ENCODE assay signal across 8 cellular contexts in the genomic region with DNA sequence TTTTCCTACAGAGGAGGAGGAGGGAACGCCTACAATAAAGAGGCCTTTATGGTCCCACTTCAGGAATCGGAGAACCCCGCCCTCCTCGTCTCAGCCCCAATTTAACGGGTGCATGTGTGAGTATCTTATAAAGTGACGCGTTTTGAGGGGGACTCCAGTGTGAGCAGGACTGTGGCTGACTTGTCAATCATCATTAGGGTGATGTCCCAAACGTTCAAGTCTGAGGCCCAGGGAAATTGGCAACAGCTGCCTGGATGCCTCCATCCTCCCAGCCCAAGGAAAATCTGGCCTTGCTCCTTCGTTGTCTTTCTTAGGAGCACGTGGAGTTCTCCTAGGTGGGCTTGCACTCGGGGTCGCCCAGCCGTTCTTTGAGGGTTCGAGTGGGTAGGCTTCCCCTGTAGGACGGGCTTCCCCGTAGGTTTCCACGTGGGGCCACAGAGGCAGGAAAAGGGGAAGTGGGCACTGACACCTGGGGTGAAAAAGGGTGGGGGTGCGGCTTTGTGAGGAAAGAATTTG. TPM values are rescaled to one million over a fixed set of nuclear protein-coding genes. Genes with fewer than 3 reads are reported as not detected.
DNase-seq lines count a peak whose midpoint lies in the region; ATAC-seq, FAIRE-seq and TF ChIP-seq lines count a peak whose summit lies in the region.

No MANE protein-coding gene starts in this region.

- ATAC-seq in A549 (peak in 1 of 2 experiments; percentile 16; a peak in 3 of 6 replicates), GM18517 (IDR thresholded peaks at IDR 0.05; ENCODE audit: unreplicated experiment) (peak; percentile 41), HG02973 (IDR thresholded peaks at IDR 0.05; ENCODE audit: unreplicated experiment) (peak; percentile 35)

- no peak for TF ChIP-seq EP300 in A549 (IDR thresholded peaks at IDR 0.05)

- H3K9me3 ChIP-seq in A549, result no peaks in the 10 kb centered on the region
- no peaks in the 10 kb centered on the region for H3K9me3 ChIP-seq in Peyer's patch
- H3K9me3 ChIP-seq in endodermal cell (ENCODE audit: control insufficient read depth, low read length), result no peaks in the 10 kb centered on the region

- WGBS in A549 (ENCODE audit: missing lambda C conversion rate), result 50% methylated on average over 18 of the region's 18 CpGs
- WGBS in endodermal cell (ENCODE audit: insufficient coverage in 1 of 2, insufficient read length in 1 of 2), 2 experiments, result 75 to 78% methylated on average over 11 to 17 of the region's 18 CpGs

- H3K27ac Mint-ChIP-seq in endodermal cell, result peak overlapping the region; percentile 96
- peak overlapping the region; percentile 99 for H3K27ac Mint-ChIP-seq in nephron progenitor cell

- H3K9me3 Mint-ChIP-seq in endodermal cell, result no peaks in the 10 kb centered on the region
- peaks cover 3% of the 10 kb centered on the region for H3K9me3 Mint-ChIP-seq in nephron progenitor cell

- H3K4me1 ChIP-seq in A549 (peaks cover 35% of the 10 kb centered on the region), Peyer's patch (peaks cover 0 to 22% (median 7%) of the 10 kb centered on the region in 4 donors), endodermal cell (ENCODE audit: control insufficient read depth, insufficient read depth, low read length) (no peaks in the 10 kb centered on the region)

- peak overlapping the region; percentile 83 for H3K4me2 ChIP-seq in A549

- no peak for DNase-seq in A549 (ENCODE audit: low read depth in 1 of 2, low spot score in 1 of 2)
- DNase-seq in Peyer's patch, result peak; percentile 72 to 82 (median 78)
- DNase-seq in endodermal cell, result no peak
- peak; percentile 19 for DNase-seq in nephron progenitor cell
- no peak for DNase-seq in stimulated activated CD4-positive, alpha-beta T cell treated with anti-CD3 and anti-CD28 coated beads, Interleukin-15, amount 100 ng/mL, for 24 hours
- DNase-seq in NCI-H2196 (lab: John Stamatoyannopoulos, UW; ENCODE audit: unreplicated experiment), result no peak

- H3K27ac ChIP-seq in A549 (peak overlapping the region; percentile 94 to 95), Peyer's patch (peak overlapping the region; percentile 99 to 100 (median 99)), endodermal cell (ENCODE audit: low read depth, low read length) (peak overlapping the region; percentile 93)

- H3K4me3 Mint-ChIP-seq in endodermal cell (peak overlapping the region; percentile 95), nephron progenitor cell (peak overlapping the region; percentile 78)

- TF ChIP-seq CTCF in A549 (IDR thresholded peaks at IDR 0.05) (no peak), Peyer's patch (IDR thresholded peaks at IDR 0.05) (no peak), endodermal cell (conservative IDR thresholded peaks at IDR 0.05) (no peak), nephron progenitor cell (IDR thresholded peaks at IDR 0.05) (no peak)

- H3K36me3 Mint-ChIP-seq in endodermal cell (ENCODE audit: low read depth) (peaks cover 13% of the 10 kb centered on the region), nephron progenitor cell (ENCODE audit: low read depth) (peaks cover 13% of the 10 kb centered on the region)

- peak overlapping the region; percentile 99 for H3K4me3 ChIP-seq in A549
- peak overlapping the region; percentile 80 to 99 (median 89) for H3K4me3 ChIP-seq in Peyer's patch
- peak overlapping the region; percentile 91 for H3K4me3 ChIP-seq in endodermal cell (ENCODE audit: low read length)

- no peak for TF ChIP-seq RAD21 in A549 (conservative IDR thresholded peaks at IDR 0.05 in 1 of 2, IDR thresholded peaks at IDR 0.05 in 1 of 2)

- CTCF ChIA-PET in A549 (lab: Yijun Ruan, JAX), result interaction anchor here (0.6 to 1.9 kb wide), 8 partner anchors 14 to 291 kb away, joined by 3 to 5 read pairs (median 3); no protein-coding TSS in a partner anchor

- H3K4me1 Mint-ChIP-seq in endodermal cell, result peaks cover 25% of the 10 kb centered on the region
- H3K4me1 Mint-ChIP-seq in nephron progenitor cell, result peaks cover 45% of the 10 kb centered on the region

- H3K27me3 Mint-ChIP-seq in endodermal cell (ENCODE audit: insufficient read depth) (no peaks in the 10 kb centered on the region), nephron progenitor cell (ENCODE audit: low read depth, poor library complexity) (peaks cover 26% of the 10 kb centered on the region)

- no peak for FAIRE-seq in A549 (lab: Jason Lieb, UNC)

- H3K27me3 ChIP-seq in Peyer's patch, result no peaks in the 10 kb centered on the region
- H3K27me3 ChIP-seq in endodermal cell (ENCODE audit: control insufficient read depth, insufficient read depth, low read length, poor library complexity, severe bottlenecking), result no peaks in the 10 kb centered on the region

- H3K9ac ChIP-seq in endodermal cell (ENCODE audit: extremely low read depth, low read length, poor library complexity, severe bottlenecking), result peak overlapping the region; percentile 94

- POLR2A ChIA-PET in A549 (lab: Yijun Ruan, JAX), result interaction anchor here (0.6 to 1.7 kb wide), 16 partner anchors 8 to 255 kb away, joined by 3 to 26 read pairs (median 4); partner anchors contain the start of genes NUP93, PSME3IP1 and RSPRY1

- H3K36me3 ChIP-seq in Peyer's patch (peaks cover 0 to 16% (median 0%) of the 10 kb centered on the region in 3 donors), endodermal cell (ENCODE audit: control insufficient read depth, insufficient read depth, low read length) (peaks cover 27% of the 10 kb centered on the region)

- TF ChIP-seq POLR2A in A549 (IDR thresholded peaks at IDR 0.05; ENCODE audit: low read length) (no peak), Peyer's patch (IDR thresholded peaks at IDR 0.05) (no peak)

TF ChIP-seq in A549, 52 proteins besides CTCF, POLR2A, EP300 and RAD21 (continues in another document):
- TF ChIP-seq REST (IDR thresholded peaks at IDR 0.05) (no peak), ZSCAN20 (CRISPR knock-in tag; IDR thresholded peaks at IDR 0.05) (0 out of 2 replicates have a peak, but pooled peaks have one; percentile 30), TP53 (CRISPR knock-in tag; IDR thresholded peaks at IDR 0.05) (peak; percentile 77; the same call in 1 of the 2 replicates), MAX (IDR thresholded peaks at IDR 0.05) (no peak), ZC3H11A (IDR thresholded peaks at IDR 0.05) (no peak), FOSB (CRISPR knock-in tag; IDR thresholded peaks at IDR 0.05) (no peak), POLR2AphosphoS2 (conservative IDR thresholded peaks at IDR 0.05; ENCODE audit: low read length) (no peak), BHLHE40 (IDR thresholded peaks at IDR 0.05; ENCODE audit: low read depth, low read length) (no peak)

RNA-seq across cellular contexts. Expression of gene HERPUD1, which starts 0.6 kb away (rescaled TPM):
- polyA plus RNA-seq in A549 (2011; rRNA removed) (140 and 182 TPM in 2 replicates), A549 (2017; fragmentation: RNase III; extraction: RNeasy Plus Mini Kit Qiagen cat#74134 plus additional on column Dnase treatment) (58.7 to 65.8 TPM (median 63.4 TPM) in 3 replicates)
- polyA plus RNA-seq in A549 (2012; cell fraction: cytosol; rRNA removed), result 41.0 and 54.6 TPM in 2 replicates
- 60.1 and 65.0 TPM in 2 replicates for polyA plus RNA-seq in A549 (2012; cell fraction: nucleus; rRNA removed)
- polyA minus RNA-seq in A549 (2011; rRNA and poly(A)+ RNA removed), result 205 and 225 TPM in 2 replicates
- total RNA-seq in Peyer's patch (100 to 1,000 TPM in 3 of 4 donors, 10 to 100 TPM in 1; 86.0 to 143 (median 108) TPM), endodermal cell (10 to 100 TPM; 21.5 to 40.6 TPM)
- polyA plus RNA-seq in endodermal cell (2013, experiment 1 of 2), result 51.1 TPM
- 39.7 TPM for polyA plus RNA-seq in endodermal cell (2013, experiment 2 of 2)

RNA-seq across cellular contexts. Expression of gene CETP, which starts 30.4 kb away (rescaled TPM):
- not detected in 2 replicates for polyA plus RNA-seq in A549 (2011; rRNA removed)
- polyA plus RNA-seq in A549 (2012; cell fraction: cytosol; rRNA removed), result not detected in 2 replicates
- not detected in 2 replicates for polyA plus RNA-seq in A549 (2012; cell fraction: nucleus; rRNA removed)
- not detected in 3 replicates for polyA plus RNA-seq in A549 (2017; fragmentation: RNase III; extraction: RNeasy Plus Mini Kit Qiagen cat#74134 plus additional on column Dnase treatment)
- not detected in 2 replicates for polyA minus RNA-seq in A549 (2011; rRNA and poly(A)+ RNA removed)
- 1 to 10 TPM in 1 of 4 donors, not detected in 3; 2.5 TPM for total RNA-seq in Peyer's patch
- not detected for total RNA-seq in endodermal cell
- not detected for polyA plus RNA-seq in endodermal cell (2013, experiment 1 of 2)
- not detected for polyA plus RNA-seq in endodermal cell (2013, experiment 2 of 2)

RNA-seq across cellular contexts. Expression of gene NLRC5, which starts 58.0 kb away (rescaled TPM):
- 2.5 and 2.6 TPM in 2 replicates for polyA plus RNA-seq in A549 (2011; rRNA removed)
- polyA plus RNA-seq in A549 (2012; cell fraction: cytosol; rRNA removed), result 2.0 and 2.9 TPM in 2 replicates
- polyA plus RNA-seq in A549 (2012; cell fraction: nucleus; rRNA removed), result 12.0 and 12.8 TPM in 2 replicates
- polyA plus RNA-seq in A549 (2017; fragmentation: RNase III; extraction: RNeasy Plus Mini Kit Qiagen cat#74134 plus additional on column Dnase treatment), result 3.4 to 3.6 TPM (median 3.5 TPM) in 3 replicates
- polyA minus RNA-seq in A549 (2011; rRNA and poly(A)+ RNA removed), result 8.2 and 9.3 TPM in 2 replicates
- total RNA-seq in Peyer's patch, result 100 to 1,000 TPM in 1 of 4 donors, 10 to 100 TPM in 3; 47.6 to 314 (median 80.8) TPM
- under 1 TPM; 0.64 to 0.97 TPM for total RNA-seq in endodermal cell
- polyA plus RNA-seq in endodermal cell (2013, experiment 1 of 2), result 0.21 TPM
- 0.12 TPM for polyA plus RNA-seq in endodermal cell (2013, experiment 2 of 2)

Comparison
In these comparisons a context has a peak if more than half of its experiments do, and no peak if none do; other contexts are left out.
1. DNase-seq: peak in Peyer's patch (3 of 3) and nephron progenitor cell (single experiment); none in A549 (0 of 2), endodermal cell (single experiment), stimulated activated CD4-positive, alpha-beta T cell treated with anti-CD3 and anti-CD28 coated beads, Interleukin-15, amount 100 ng/mL, for 24 hours (single experiment) and NCI-H2196 (single experiment).
2. RNA of gene NLRC5, which starts 58.0 kb away (total RNA-seq): 47.6 to 314 TPM in Peyer's patch; 0.64 to 0.97 TPM in endodermal cell; every median in the first group is over 10 times any median in the second.
3. Peak in every context shown above with its lines, with median percentiles within 50 percentile points of each other: H3K27ac ChIP-seq and H3K4me3 ChIP-seq.